Comparison of ENCODE assay signal across 22 cellular contexts in the genomic region with DNA sequence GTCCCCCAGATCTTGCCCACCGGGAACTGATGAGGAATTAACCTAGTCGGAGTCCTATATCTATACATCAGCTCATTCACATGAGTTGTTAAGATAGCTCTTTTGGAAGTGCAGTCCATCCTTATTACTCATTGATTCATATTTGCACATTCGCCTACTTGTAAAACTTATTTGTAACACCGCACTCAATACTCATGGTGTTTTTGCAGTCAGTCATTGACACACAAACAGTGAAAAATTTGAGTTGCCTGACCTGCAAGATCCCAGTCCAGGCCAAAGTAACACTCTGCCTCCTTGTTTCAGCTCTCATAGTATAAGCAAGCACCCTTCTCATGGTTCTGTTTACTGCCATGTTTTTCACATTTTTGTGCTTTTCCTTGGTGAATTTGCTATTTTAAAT.
"Had no signal": no experiment of that assay in that cellular context is flagged by ENCODE, and none has a peak within 500 bp of the region (broad histone marks: within the 10 kb centered on the region; RNA-seq: fewer than 3 reads in every experiment).

No MANE protein-coding gene starts in this region.

- H3K36me3 Mint-ChIP-seq: activated naive CD8-positive, alpha-beta T cell treated with anti-CD3 and anti-CD28 coated beads, Interleukin-2, amount 10 ng/mL, durations not matched to agents 7 days and 5 days had no signal

- H3K9me3 ChIP-seq: Peyer's patch, SJCRH30 had no signal

- H3K36me3 ChIP-seq: Peyer's patch, SJCRH30 had no signal

- H3K9me3 Mint-ChIP-seq: activated CD8-positive, alpha-beta T cell treated with anti-CD3 and anti-CD28 coated beads for 36 hours; activated naive CD8-positive, alpha-beta T cell treated with anti-CD3 and anti-CD28 coated beads, Interleukin-2, amount 10 ng/mL, durations not matched to agents 7 days and 5 days; T-helper 1 cell treated with Interleukin-12 subunit alpha and Interleukin-12 subunit beta and Interleukin-4 antibody, amounts not matched to agents 30 μg/mL and 1 μg/mL, for 36 hours had no signal

- DNase-seq: activated CD4-positive, alpha-beta T cell treated with anti-CD3 and anti-CD28 coated beads for 4 hours; activated CD8-positive, alpha-beta memory T cell treated with anti-CD3 and anti-CD28 coated beads, Interleukin-2, amount 50 U/mL, for 4 hours; activated CD8-positive, alpha-beta T cell treated with anti-CD3 and anti-CD28 coated beads for 36 hours; activated naive CD4-positive, alpha-beta T cell treated with anti-CD3 and anti-CD28 coated beads, Interleukin-2, amount 50 U/mL, for 16 hours; activated naive CD8-positive, alpha-beta T cell treated with anti-CD3 and anti-CD28 coated beads, Interleukin-2, amount 10 ng/mL, durations not matched to agents 7 days and 5 days; activated T-cell treated with anti-CD3 and anti-CD28 coated beads, Interleukin-2, amount 50 U/mL, for 1 hour; cerebellar nuclear complex; KG1; NCI-H1092; NCI-H1417; NCI-H2029; NCI-H2107; NCI-H2171 treated with DMSO at 0.1 percent for 48 hours; NCI-H226; NCI-H526 treated with DMSO at 0.1 percent for 48 hours; NK-92 treated with Interleukin-12 subunit alpha and Interleukin-12 subunit beta, amount 100 ng/mL, for 24 hours; Peyer's patch; Right ventricle myocardium superior; SJCRH30 had no signal

- H3K4me3 Mint-ChIP-seq: activated CD8-positive, alpha-beta T cell treated with anti-CD3 and anti-CD28 coated beads for 36 hours; activated naive CD8-positive, alpha-beta T cell treated with anti-CD3 and anti-CD28 coated beads, Interleukin-2, amount 10 ng/mL, durations not matched to agents 7 days and 5 days; T-helper 1 cell treated with Interleukin-12 subunit alpha and Interleukin-12 subunit beta and Interleukin-4 antibody, amounts not matched to agents 30 μg/mL and 1 μg/mL, for 36 hours had no signal

- H3K27me3 Mint-ChIP-seq: activated CD8-positive, alpha-beta T cell treated with anti-CD3 and anti-CD28 coated beads for 36 hours had no signal

- ATAC-seq: activated CD4-positive, CD25-positive, alpha-beta regulatory T cell treated with anti-CD3 and anti-CD28 coated beads, Interleukin-2, amount 50 U/mL, for 24 hours; activated CD8-positive, alpha-beta T cell treated with anti-CD3 and anti-CD28 coated beads for 36 hours had no signal

- H3K4me3 ChIP-seq: Peyer's patch, SJCRH30 had no signal

- H3K4me1 ChIP-seq: SJCRH30 had no signal

- H3K27ac ChIP-seq: Peyer's patch, RWPE1, SJCRH30 had no signal

- H3K27me3 ChIP-seq: Peyer's patch, SJCRH30 had no signal

- H3K27ac Mint-ChIP-seq: activated CD8-positive, alpha-beta T cell treated with anti-CD3 and anti-CD28 coated beads for 36 hours; activated naive CD8-positive, alpha-beta T cell treated with anti-CD3 and anti-CD28 coated beads, Interleukin-2, amount 10 ng/mL, durations not matched to agents 7 days and 5 days; T-helper 1 cell treated with Interleukin-12 subunit alpha and Interleukin-12 subunit beta and Interleukin-4 antibody, amounts not matched to agents 30 μg/mL and 1 μg/mL, for 36 hours had no signal
